Comparison of ENCODE assay signal across 28 cellular contexts in genomic region chr15:68997930-68998777, GRCh38. TPM values are rescaled to one million over a fixed set of nuclear protein-coding genes. Genes with fewer than 3 reads are reported as not detected.
"Had no signal": no experiment of that assay in that cellular context is flagged by ENCODE, and none has a peak within 500 bp of the region (broad histone marks: within the 10 kb centered on the region; RNA-seq: fewer than 3 reads in every experiment).

No MANE protein-coding gene starts in this region.

- H3K9me3 ChIP-seq: body of pancreas, colonic mucosa, gastrocnemius medialis, psoas muscle, suprapubic skin, tibial artery had no signal

- H3K27me3 ChIP-seq: body of pancreas, colonic mucosa, gastrocnemius medialis, hepatocyte, suprapubic skin had no signal

- H3K27ac ChIP-seq: body of pancreas, colonic mucosa, dorsolateral prefrontal cortex, gastrocnemius medialis, hepatocyte, parathyroid adenoma, psoas muscle, suprapubic skin, tibial artery had no signal

- H3K4me1 ChIP-seq: body of pancreas, colonic mucosa had no signal

- ATAC-seq: body of pancreas, left ventricle myocardium superior, psoas muscle, T-cell had no signal

- H3K4me2 ChIP-seq: hepatocyte had no signal

- DNase-seq: activated CD4-positive, alpha-beta T cell treated with anti-CD3 and anti-CD28 coated beads for 48 hours; activated CD4-positive, alpha-beta T cell treated with anti-CD3 and anti-CD28 coated beads, Interleukin-2, amount 50 U/mL, for 48 hours; activated CD8-positive, alpha-beta memory T cell treated with anti-CD3 and anti-CD28 coated beads for 24 hours; activated effector memory CD4-positive, alpha-beta T cell treated with Interleukin-2 at 50 U/mL for 16 hours; activated naive CD4-positive, alpha-beta T cell treated with Interleukin-2 at 50 U/mL for 16 hours; aorta; body of pancreas; cerebellar nuclear complex; colonic mucosa; dorsolateral prefrontal cortex; effector memory CD4-positive, alpha-beta T cell; gastrocnemius medialis; glutamatergic neuron; islet precursor cell; left ventricle myocardium superior; nucleus accumbens; psoas muscle; stimulated activated CD4-positive, alpha-beta T cell treated with anti-CD3 and anti-CD28 coated beads, Interleukin-15, amount 100 ng/mL, for 24 hours; stimulated activated CD4-positive, alpha-beta T cell treated with anti-CD3 and anti-CD28 coated beads, Interleukin-2, amount 100 ng/mL, for 24 hours; stimulated activated naive CD4-positive, alpha-beta T cell; T-cell; tibial artery had no signal

- H3K4me3 Mint-ChIP-seq: activated naive CD8-positive, alpha-beta T cell; T-cell had no signal

- H2AFZ ChIP-seq: hepatocyte, parathyroid adenoma had no signal

- H3K27ac Mint-ChIP-seq: activated naive CD8-positive, alpha-beta T cell; T-cell had no signal

- H3K9ac ChIP-seq: parathyroid adenoma had no signal

- H3K4me1 Mint-ChIP-seq: T-cell had no signal

- H3K79me2 ChIP-seq: hepatocyte, parathyroid adenoma had no signal

- H3K36me3 Mint-ChIP-seq: activated naive CD8-positive, alpha-beta T cell; T-cell had no signal

- H3K36me3 ChIP-seq: colonic mucosa, gastrocnemius medialis, suprapubic skin, tibial artery had no signal

- H3K4me3 ChIP-seq: body of pancreas, colonic mucosa, dorsolateral prefrontal cortex, gastrocnemius medialis, hepatocyte, psoas muscle, suprapubic skin, tibial artery had no signal

RNA-seq across cellular contexts. Expression of gene NOX5, which starts 16.3 kb away (rescaled TPM):
- total RNA-seq: gastrocnemius medialis, left ventricle myocardium superior, lung microvascular endothelial cell had no signal
- polyA plus RNA-seq: hepatocyte, neural cell had no signal
